1 cellular context compared by ENCODE assay signal in genomic region chr6:41768545-41769308, GRCh38.
TF ChIP-seq lines count a peak whose summit lies in the region.

No MANE protein-coding gene starts in this region.

TF ChIP-seq in HepG2, 621 proteins besides CTCF, POLR2A, EP300 and RAD21 (continued from another document and continues in another):
- TF ChIP-seq THAP8 (CRISPR knock-in tag; IDR thresholded peaks at IDR 0.05; ENCODE audit: borderline replicate concordance) (no peak), ZBTB26 (CRISPR knock-in tag; IDR thresholded peaks at IDR 0.05; ENCODE audit: borderline replicate concordance) (no peak), TARDBP (CRISPR knock-in tag; IDR thresholded peaks at IDR 0.05) (peak; percentile 81), ZNF264 (CRISPR knock-in tag; IDR thresholded peaks at IDR 0.05) (0 out of 2 replicates have a peak, but pooled peaks have one; percentile 62), ZNF740 (CRISPR knock-in tag; IDR thresholded peaks at IDR 0.05) (no peak), ZNF720 (CRISPR knock-in tag; IDR thresholded peaks at IDR 0.05) (no peak), FOXA1 (IDR thresholded peaks at IDR 0.05) (no peak), FOXA1 (CRISPR knock-in tag; IDR thresholded peaks at IDR 0.05) (peak; percentile 17; the same call in 1 of the 2 replicates), ELF3 (CRISPR knock-in tag; IDR thresholded peaks at IDR 0.05) (peak; percentile 65; the same call in 1 of the 2 replicates), USF2 (IDR thresholded peaks at IDR 0.05; ENCODE audit: low read depth, low read length) (no peak), USF2 (CRISPR knock-in tag; IDR thresholded peaks at IDR 0.05; ENCODE audit: borderline replicate concordance) (no peak), ZNF17 (CRISPR knock-in tag; IDR thresholded peaks at IDR 0.05) (no peak), ZNF501 (CRISPR knock-in tag; IDR thresholded peaks at IDR 0.05) (peak; percentile 34; the same call in 1 of the 2 replicates), YY1 (IDR thresholded peaks at IDR 0.05; ENCODE audit: insufficient read depth, insufficient replicate concordance, low read depth, low read length) (no peak), SMARCE1 (IDR thresholded peaks at IDR 0.05; ENCODE audit: borderline replicate concordance) (no peak), PCBP2 (optimal IDR thresholded peaks at IDR 0.05; ENCODE audit: low read depth, low read length, poor library complexity, severe bottlenecking) (no peak), ZNF205 (CRISPR knock-in tag; IDR thresholded peaks at IDR 0.05) (no peak), IRF2 (CRISPR knock-in tag; IDR thresholded peaks at IDR 0.05) (peak; percentile 18; the same call in 1 of the 2 replicates), CHD2 (IDR thresholded peaks at IDR 0.05; ENCODE audit: low read depth, low read length) (no peak), NFIC (IDR thresholded peaks at IDR 0.05; ENCODE audit: low read length) (no peak), ATRX (CRISPR knock-in tag; IDR thresholded peaks at IDR 0.05; ENCODE audit: borderline replicate concordance) (no peak), SRY (CRISPR knock-in tag; IDR thresholded peaks at IDR 0.05) (no peak), FOXA3 (CRISPR knock-in tag; IDR thresholded peaks at IDR 0.05) (peak; percentile 5; the same call in 1 of the 2 replicates), TFDP1 (CRISPR knock-in tag; IDR thresholded peaks at IDR 0.05; ENCODE audit: borderline replicate concordance) (peak; percentile 26; the same call in 1 of the 2 replicates), KDM2A (CRISPR knock-in tag; IDR thresholded peaks at IDR 0.05; ENCODE audit: borderline replicate concordance, low read depth) (no peak; the same call in 1 of the 2 replicates), NAIF1 (CRISPR knock-in tag; IDR thresholded peaks at IDR 0.05; ENCODE audit: borderline replicate concordance) (no peak), EEA1 (CRISPR knock-in tag; IDR thresholded peaks at IDR 0.05; ENCODE audit: borderline replicate concordance) (no peak), ZNF781 (CRISPR knock-in tag; IDR thresholded peaks at IDR 0.05; ENCODE audit: borderline replicate concordance, not compliant biosample characterization) (no peak), NR2F2 (IDR thresholded peaks at IDR 0.05; ENCODE audit: borderline replicate concordance, low read depth) (no peak), RXRA (CRISPR knock-in tag; IDR thresholded peaks at IDR 0.05) (no peak; the same call in 1 of the 2 replicates), ZNF607 (CRISPR knock-in tag; IDR thresholded peaks at IDR 0.05; ENCODE audit: borderline replicate concordance) (no peak; the same call in 1 of the 2 replicates), ZNF567 (CRISPR knock-in tag; IDR thresholded peaks at IDR 0.05; ENCODE audit: borderline replicate concordance) (no peak), MBNL3 (CRISPR knock-in tag; conservative IDR thresholded peaks at IDR 0.05) (no peak), NCOA5 (CRISPR knock-in tag; IDR thresholded peaks at IDR 0.05) (no peak), ZNF564 (CRISPR knock-in tag; IDR thresholded peaks at IDR 0.05) (no peak), CBX1 (IDR thresholded peaks at IDR 0.05; ENCODE audit: low read depth) (no peak), FOSL1 (CRISPR knock-in tag; IDR thresholded peaks at IDR 0.05; ENCODE audit: borderline replicate concordance) (no peak), ZNF772 (CRISPR knock-in tag; IDR thresholded peaks at IDR 0.05) (no peak), ZBTB10 (CRISPR knock-in tag; IDR thresholded peaks at IDR 0.05; ENCODE audit: borderline replicate concordance) (peak; percentile 84; the same call in 1 of the 2 replicates), NR0B2 (CRISPR knock-in tag; IDR thresholded peaks at IDR 0.05) (no peak), ZFP36L2 (CRISPR knock-in tag; IDR thresholded peaks at IDR 0.05) (no peak), TCF7 (IDR thresholded peaks at IDR 0.05; ENCODE audit: low read depth) (peak; percentile 37), TERF1 (CRISPR knock-in tag; IDR thresholded peaks at IDR 0.05) (no peak), MBD4 (IDR thresholded peaks at IDR 0.05; ENCODE audit: borderline replicate concordance, low read length) (no peak), STAG1 (CRISPR knock-in tag; IDR thresholded peaks at IDR 0.05) (no peak; the same call in 1 of the 2 replicates), ZNF816 (CRISPR knock-in tag; IDR thresholded peaks at IDR 0.05; ENCODE audit: borderline replicate concordance) (no peak), ZBTB39 (CRISPR knock-in tag; IDR thresholded peaks at IDR 0.05) (no peak), ZBTB46 (CRISPR knock-in tag; IDR thresholded peaks at IDR 0.05; ENCODE audit: borderline replicate concordance) (no peak), ARID2 (CRISPR knock-in tag; IDR thresholded peaks at IDR 0.05; ENCODE audit: borderline replicate concordance) (0 out of 2 replicates have a peak, but pooled peaks have one; percentile 42), RBM39 (IDR thresholded peaks at IDR 0.05; ENCODE audit: low read depth, low read length, poor library complexity, severe bottlenecking) (no peak), RFX3 (CRISPR knock-in tag; IDR thresholded peaks at IDR 0.05) (peak; percentile 63), JARID2 (CRISPR knock-in tag; IDR thresholded peaks at IDR 0.05; ENCODE audit: insufficient replicate concordance) (no peak), ZNF362 (CRISPR knock-in tag; IDR thresholded peaks at IDR 0.05; ENCODE audit: borderline replicate concordance) (no peak), NCOR1 (IDR thresholded peaks at IDR 0.05; ENCODE audit: borderline replicate concordance, low read length) (peak; percentile 78), ZNF251 (CRISPR knock-in tag; IDR thresholded peaks at IDR 0.05) (no peak), GATA4 (IDR thresholded peaks at IDR 0.05; ENCODE audit: borderline replicate concordance, low read depth) (no peak), SRF (IDR thresholded peaks at IDR 0.05; ENCODE audit: low read depth, low read length) (no peak), HOXD1 (CRISPR knock-in tag; IDR thresholded peaks at IDR 0.05) (peak; percentile 42; the same call in 1 of the 2 replicates), DMAP1 (CRISPR knock-in tag; IDR thresholded peaks at IDR 0.05) (0 out of 2 replicates have a peak, but pooled peaks have one; percentile 9)
